1 cellular context compared by ENCODE assay signal in the genomic region with DNA sequence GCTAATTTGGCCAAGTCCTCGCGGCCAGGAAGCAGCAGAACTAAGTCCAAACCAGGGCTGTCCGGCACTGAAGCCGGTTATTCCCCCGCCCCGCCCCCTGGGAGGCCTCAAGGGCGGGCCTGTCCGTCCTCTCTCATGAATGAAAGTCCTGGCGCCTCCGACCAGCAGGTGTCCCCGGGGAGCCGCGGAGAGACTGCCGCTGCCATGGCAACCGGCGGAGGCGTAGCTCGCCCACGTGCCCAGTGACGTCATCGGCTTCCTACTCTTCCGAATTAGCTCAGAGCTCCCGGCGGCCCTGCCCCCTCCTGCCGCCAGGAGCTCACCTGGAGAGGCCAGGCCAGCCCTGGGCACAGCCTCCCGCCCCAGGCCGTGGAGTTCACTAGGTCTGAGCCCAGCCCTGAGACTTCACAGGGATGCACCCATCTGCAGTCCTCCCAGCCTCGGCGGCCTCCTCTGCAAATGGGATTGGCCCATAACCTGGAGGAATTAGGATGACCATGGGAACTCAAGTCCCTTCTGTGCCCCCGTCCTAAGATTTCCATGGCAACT.
TF ChIP-seq lines count a peak whose summit lies in the region.

No MANE protein-coding gene starts in this region.

TF ChIP-seq in HepG2, 621 proteins besides CTCF, POLR2A, EP300 and RAD21 (continued from another document and continues in another):
- peak; percentile 76 for TF ChIP-seq GATAD2A (CRISPR knock-in tag; IDR thresholded peaks at IDR 0.05)
- no peak for TF ChIP-seq ZNF660 (CRISPR knock-in tag; IDR thresholded peaks at IDR 0.05; ENCODE audit: borderline replicate concordance, low read depth)
- TF ChIP-seq SMC3 (IDR thresholded peaks at IDR 0.05; ENCODE audit: low read length): peak; percentile 30; the same call in 1 of the 2 replicates
- TF ChIP-seq, protein P1, sequence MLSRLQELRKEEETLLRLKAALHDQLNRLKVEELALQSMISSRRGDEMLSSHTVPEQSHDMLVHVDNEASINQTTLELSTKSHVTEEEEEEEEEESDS (CRISPR knock-in tag; IDR thresholded peaks at IDR 0.05; ENCODE audit: borderline replicate concordance): no peak
- TF ChIP-seq, protein P2, sequence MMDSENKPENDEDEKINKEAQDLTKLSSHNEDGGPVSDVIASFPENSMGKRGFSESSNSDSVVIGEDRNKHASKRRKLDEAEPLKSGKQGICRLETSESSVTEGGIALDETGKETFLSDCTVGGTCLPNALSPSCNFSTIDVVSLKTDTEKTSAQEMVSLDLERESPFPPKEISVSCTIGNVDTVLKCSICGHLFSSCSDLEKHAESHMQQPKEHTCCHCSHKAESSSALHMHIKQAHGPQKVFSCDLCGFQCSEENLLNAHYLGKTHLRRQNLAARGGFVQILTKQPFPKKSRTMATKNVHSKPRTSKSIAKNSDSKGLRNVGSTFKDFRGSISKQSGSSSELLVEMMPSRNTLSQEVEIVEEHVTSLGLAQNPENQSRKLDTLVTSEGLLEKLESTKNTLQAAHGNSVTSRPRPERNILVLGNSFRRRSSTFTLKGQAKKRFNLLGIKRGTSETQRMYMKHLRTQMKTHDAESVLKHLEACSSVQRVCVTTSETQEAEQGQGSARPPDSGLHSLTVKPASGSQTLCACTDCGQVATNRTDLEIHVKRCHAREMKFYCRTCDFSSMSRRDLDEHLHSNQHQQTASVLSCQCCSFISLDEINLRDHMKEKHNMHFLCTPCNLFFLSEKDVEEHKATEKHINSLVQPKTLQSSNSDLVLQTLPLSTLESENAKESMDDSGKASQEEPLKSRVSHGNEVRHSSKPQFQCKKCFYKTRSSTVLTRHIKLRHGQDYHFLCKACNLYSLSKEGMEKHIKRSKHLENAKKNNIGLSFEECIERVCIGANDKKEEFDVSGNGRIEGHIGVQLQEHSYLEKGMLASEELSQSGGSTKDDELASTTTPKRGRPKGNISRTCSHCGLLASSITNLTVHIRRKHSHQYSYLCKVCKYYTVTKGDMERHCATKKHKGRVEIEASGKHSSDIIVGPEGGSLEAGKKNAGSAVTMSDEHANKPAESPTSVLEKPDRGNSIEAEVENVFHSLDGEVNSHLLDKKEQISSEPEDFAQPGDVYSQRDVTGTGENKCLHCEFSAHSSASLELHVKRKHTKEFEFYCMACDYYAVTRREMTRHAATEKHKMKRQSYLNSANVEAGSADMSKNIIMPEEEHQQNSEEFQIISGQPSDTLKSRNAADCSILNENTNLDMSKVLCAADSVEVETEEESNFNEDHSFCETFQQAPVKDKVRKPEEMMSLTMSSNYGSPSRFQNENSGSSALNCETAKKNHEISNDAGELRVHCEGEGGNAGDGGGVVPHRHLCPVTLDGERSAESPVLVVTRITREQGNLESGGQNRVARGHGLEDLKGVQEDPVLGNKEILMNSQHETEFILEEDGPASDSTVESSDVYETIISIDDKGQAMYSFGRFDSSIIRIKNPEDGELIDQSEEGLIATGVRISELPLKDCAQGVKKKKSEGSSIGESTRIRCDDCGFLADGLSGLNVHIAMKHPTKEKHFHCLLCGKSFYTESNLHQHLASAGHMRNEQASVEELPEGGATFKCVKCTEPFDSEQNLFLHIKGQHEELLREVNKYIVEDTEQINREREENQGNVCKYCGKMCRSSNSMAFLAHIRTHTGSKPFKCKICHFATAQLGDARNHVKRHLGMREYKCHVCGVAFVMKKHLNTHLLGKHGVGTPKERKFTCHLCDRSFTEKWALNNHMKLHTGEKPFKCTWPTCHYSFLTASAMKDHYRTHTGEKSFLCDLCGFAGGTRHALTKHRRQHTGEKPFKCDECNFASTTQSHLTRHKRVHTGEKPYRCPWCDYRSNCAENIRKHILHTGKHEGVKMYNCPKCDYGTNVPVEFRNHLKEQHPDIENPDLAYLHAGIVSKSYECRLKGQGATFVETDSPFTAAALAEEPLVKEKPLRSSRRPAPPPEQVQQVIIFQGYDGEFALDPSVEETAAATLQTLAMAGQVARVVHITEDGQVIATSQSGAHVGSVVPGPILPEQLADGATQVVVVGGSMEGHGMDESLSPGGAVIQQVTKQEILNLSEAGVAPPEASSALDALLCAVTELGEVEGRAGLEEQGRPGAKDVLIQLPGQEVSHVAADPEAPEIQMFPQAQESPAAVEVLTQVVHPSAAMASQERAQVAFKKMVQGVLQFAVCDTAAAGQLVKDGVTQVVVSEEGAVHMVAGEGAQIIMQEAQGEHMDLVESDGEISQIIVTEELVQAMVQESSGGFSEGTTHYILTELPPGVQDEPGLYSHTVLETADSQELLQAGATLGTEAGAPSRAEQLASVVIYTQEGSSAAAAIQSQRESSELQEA (CRISPR knock-in tag; IDR thresholded peaks at IDR 0.05; ENCODE audit: not compliant biosample characterization): no peak
- no peak for TF ChIP-seq ZNF33B (CRISPR knock-in tag; IDR thresholded peaks at IDR 0.05)
- no peak for TF ChIP-seq ZNF766 (CRISPR knock-in tag; IDR thresholded peaks at IDR 0.05; ENCODE audit: borderline replicate concordance)
- TF ChIP-seq, protein P3, sequence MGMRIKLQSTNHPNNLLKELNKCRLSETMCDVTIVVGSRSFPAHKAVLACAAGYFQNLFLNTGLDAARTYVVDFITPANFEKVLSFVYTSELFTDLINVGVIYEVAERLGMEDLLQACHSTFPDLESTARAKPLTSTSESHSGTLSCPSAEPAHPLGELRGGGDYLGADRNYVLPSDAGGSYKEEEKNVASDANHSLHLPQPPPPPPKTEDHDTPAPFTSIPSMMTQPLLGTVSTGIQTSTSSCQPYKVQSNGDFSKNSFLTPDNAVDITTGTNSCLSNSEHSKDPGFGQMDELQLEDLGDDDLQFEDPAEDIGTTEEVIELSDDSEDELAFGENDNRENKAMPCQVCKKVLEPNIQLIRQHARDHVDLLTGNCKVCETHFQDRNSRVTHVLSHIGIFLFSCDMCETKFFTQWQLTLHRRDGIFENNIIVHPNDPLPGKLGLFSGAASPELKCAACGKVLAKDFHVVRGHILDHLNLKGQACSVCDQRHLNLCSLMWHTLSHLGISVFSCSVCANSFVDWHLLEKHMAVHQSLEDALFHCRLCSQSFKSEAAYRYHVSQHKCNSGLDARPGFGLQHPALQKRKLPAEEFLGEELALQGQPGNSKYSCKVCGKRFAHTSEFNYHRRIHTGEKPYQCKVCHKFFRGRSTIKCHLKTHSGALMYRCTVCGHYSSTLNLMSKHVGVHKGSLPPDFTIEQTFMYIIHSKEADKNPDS (CRISPR knock-in tag; IDR thresholded peaks at IDR 0.05): 0 out of 2 replicates have a peak, but pooled peaks have one; percentile 60
- TF ChIP-seq SMARCC2 (IDR thresholded peaks at IDR 0.05): no peak
- TF ChIP-seq LCORL (IDR thresholded peaks at IDR 0.05): no peak
- peak; percentile 98 for TF ChIP-seq LCORL (CRISPR knock-in tag; IDR thresholded peaks at IDR 0.05)
- TF ChIP-seq FIP1L1 (IDR thresholded peaks at IDR 0.05; ENCODE audit: borderline replicate concordance, insufficient read depth, low read depth, low read length): no peak
- TF ChIP-seq SPEN (CRISPR knock-in tag; IDR thresholded peaks at IDR 0.05; ENCODE audit: low read depth): peak; percentile 52
- TF ChIP-seq, protein P4, sequence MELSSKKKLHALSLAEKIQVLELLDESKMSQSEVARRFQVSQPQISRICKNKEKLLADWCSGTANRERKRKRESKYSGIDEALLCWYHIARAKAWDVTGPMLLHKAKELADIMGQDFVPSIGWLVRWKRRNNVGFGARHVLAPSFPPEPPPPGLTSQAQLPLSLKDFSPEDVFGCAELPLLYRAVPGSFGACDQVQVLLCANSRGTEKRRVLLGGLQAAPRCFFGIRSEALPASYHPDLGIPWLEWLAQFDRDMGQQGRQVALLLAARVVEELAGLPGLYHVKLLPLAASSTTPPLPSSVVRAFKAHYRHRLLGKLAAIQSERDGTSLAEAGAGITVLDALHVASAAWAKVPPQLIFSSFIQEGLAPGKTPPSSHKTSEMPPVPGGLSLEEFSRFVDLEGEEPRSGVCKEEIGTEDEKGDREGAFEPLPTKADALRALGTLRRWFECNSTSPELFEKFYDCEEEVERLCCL (CRISPR knock-in tag; IDR thresholded peaks at IDR 0.05; ENCODE audit: borderline replicate concordance): no peak
- peak; percentile 97 for TF ChIP-seq XRCC5 (optimal IDR thresholded peaks at IDR 0.05; ENCODE audit: low read length)
- TF ChIP-seq, protein P5, sequence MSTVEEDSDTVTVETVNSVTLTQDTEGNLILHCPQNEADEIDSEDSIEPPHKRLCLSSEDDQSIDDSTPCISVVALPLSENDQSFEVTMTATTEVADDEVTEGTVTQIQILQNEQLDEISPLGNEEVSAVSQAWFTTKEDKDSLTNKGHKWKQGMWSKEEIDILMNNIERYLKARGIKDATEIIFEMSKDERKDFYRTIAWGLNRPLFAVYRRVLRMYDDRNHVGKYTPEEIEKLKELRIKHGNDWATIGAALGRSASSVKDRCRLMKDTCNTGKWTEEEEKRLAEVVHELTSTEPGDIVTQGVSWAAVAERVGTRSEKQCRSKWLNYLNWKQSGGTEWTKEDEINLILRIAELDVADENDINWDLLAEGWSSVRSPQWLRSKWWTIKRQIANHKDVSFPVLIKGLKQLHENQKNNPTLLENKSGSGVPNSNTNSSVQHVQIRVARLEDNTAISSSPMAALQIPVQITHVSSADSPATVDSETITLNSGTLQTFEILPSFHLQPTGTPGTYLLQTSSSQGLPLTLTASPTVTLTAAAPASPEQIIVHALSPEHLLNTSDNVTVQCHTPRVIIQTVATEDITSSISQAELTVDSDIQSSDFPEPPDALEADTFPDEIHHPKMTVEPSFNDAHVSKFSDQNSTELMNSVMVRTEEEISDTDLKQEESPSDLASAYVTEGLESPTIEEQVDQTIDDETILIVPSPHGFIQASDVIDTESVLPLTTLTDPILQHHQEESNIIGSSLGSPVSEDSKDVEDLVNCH (CRISPR knock-in tag; IDR thresholded peaks at IDR 0.05): no peak
- TF ChIP-seq NR2F2 (IDR thresholded peaks at IDR 0.05; ENCODE audit: borderline replicate concordance, low read depth): peak; percentile 9; the same call in 1 of the 2 replicates
- TF ChIP-seq MYNN (CRISPR knock-in tag; IDR thresholded peaks at IDR 0.05; ENCODE audit: low read depth): no peak
- TF ChIP-seq ZNF567 (CRISPR knock-in tag; IDR thresholded peaks at IDR 0.05; ENCODE audit: borderline replicate concordance): peak; percentile 97
- no peak for TF ChIP-seq PHB2 (IDR thresholded peaks at IDR 0.05; ENCODE audit: partially characterized antibody)
- TF ChIP-seq, protein P6, sequence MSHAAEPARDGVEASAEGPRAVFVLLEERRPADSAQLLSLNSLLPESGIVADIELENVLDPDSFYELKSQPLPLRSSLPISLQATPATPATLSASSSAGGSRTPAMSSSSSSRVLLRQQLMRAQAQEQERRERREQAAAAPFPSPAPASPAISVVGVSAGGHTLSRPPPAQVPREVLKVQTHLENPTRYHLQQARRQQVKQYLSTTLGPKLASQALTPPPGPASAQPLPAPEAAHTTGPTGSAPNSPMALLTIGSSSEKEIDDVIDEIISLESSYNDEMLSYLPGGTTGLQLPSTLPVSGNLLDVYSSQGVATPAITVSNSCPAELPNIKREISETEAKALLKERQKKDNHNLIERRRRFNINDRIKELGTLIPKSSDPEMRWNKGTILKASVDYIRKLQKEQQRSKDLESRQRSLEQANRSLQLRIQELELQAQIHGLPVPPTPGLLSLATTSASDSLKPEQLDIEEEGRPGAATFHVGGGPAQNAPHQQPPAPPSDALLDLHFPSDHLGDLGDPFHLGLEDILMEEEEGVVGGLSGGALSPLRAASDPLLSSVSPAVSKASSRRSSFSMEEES (CRISPR knock-in tag; IDR thresholded peaks at IDR 0.05): peak; percentile 88
- 0 out of 2 replicates have a peak, but pooled peaks have one; percentile 3 for TF ChIP-seq GLI4 (CRISPR knock-in tag; IDR thresholded peaks at IDR 0.05; ENCODE audit: borderline replicate concordance)
- peak; percentile 99 for TF ChIP-seq U2AF2 (IDR thresholded peaks at IDR 0.05; ENCODE audit: low read depth, low read length)
- peak; percentile 78; the same call in 1 of the 2 replicates for TF ChIP-seq ZFP90 (CRISPR knock-in tag; IDR thresholded peaks at IDR 0.05; ENCODE audit: borderline replicate concordance)
- TF ChIP-seq, protein P7, sequence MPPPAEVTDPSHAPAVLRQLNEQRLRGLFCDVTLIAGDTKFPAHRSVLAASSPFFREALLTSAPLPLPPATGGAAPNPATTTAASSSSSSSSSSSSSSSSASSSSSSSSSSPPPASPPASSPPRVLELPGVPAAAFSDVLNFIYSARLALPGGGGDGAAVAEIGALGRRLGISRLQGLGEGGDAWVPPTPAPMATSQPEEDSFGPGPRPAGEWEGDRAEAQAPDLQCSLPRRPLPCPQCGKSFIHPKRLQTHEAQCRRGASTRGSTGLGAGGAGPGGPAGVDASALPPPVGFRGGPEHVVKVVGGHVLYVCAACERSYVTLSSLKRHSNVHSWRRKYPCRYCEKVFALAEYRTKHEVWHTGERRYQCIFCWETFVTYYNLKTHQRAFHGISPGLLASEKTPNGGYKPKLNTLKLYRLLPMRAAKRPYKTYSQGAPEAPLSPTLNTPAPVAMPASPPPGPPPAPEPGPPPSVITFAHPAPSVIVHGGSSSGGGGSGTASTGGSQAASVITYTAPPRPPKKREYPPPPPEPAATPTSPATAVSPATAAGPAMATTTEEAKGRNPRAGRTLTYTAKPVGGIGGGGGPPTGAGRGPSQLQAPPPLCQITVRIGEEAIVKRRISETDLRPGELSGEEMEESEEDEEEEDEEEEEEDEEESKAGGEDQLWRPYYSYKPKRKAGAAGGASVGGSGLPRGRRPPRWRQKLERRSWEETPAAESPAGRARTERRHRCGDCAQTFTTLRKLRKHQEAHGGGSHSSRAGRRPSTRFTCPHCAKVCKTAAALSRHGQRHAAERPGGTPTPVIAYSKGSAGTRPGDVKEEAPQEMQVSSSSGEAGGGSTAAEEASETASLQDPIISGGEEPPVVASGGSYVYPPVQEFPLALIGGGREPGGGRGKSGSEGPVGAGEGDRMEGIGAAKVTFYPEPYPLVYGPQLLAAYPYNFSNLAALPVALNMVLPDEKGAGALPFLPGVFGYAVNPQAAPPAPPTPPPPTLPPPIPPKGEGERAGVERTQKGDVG (CRISPR knock-in tag; IDR thresholded peaks at IDR 0.05; ENCODE audit: borderline replicate concordance): no peak
- peak; percentile 73 for TF ChIP-seq KLF11 (CRISPR knock-in tag; IDR thresholded peaks at IDR 0.05)
- no peak for TF ChIP-seq SAFB2 (CRISPR knock-in tag; IDR thresholded peaks at IDR 0.05; ENCODE audit: borderline replicate concordance, low read depth)
- 0 out of 2 replicates have a peak, but pooled peaks have one; percentile 22 for TF ChIP-seq ZC3H13 (CRISPR knock-in tag; IDR thresholded peaks at IDR 0.05)
- TF ChIP-seq, protein P8, sequence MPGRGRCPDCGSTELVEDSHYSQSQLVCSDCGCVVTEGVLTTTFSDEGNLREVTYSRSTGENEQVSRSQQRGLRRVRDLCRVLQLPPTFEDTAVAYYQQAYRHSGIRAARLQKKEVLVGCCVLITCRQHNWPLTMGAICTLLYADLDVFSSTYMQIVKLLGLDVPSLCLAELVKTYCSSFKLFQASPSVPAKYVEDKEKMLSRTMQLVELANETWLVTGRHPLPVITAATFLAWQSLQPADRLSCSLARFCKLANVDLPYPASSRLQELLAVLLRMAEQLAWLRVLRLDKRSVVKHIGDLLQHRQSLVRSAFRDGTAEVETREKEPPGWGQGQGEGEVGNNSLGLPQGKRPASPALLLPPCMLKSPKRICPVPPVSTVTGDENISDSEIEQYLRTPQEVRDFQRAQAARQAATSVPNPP (CRISPR knock-in tag; IDR thresholded peaks at IDR 0.05): no peak
- no peak; the same call in none of the 2 replicates for TF ChIP-seq PHF8 (CRISPR knock-in tag; IDR thresholded peaks at IDR 0.05)
- TF ChIP-seq TAF15 (IDR thresholded peaks at IDR 0.05; ENCODE audit: low read depth, low read length, poor library complexity, severe bottlenecking): no peak
- peak; percentile 77; the same call in 1 of the 2 replicates for TF ChIP-seq TGIF2 (CRISPR knock-in tag; IDR thresholded peaks at IDR 0.05)
- peak; percentile 78; the same call in 1 of the 2 replicates for TF ChIP-seq MED1 (CRISPR knock-in tag; IDR thresholded peaks at IDR 0.05)
- TF ChIP-seq ZMAT3 (CRISPR knock-in tag; conservative IDR thresholded peaks at IDR 0.05): peak; percentile 86
- TF ChIP-seq ZNF556 (CRISPR knock-in tag; IDR thresholded peaks at IDR 0.05; ENCODE audit: borderline replicate concordance): peak; percentile 75; the same call in 1 of the 2 replicates
- TF ChIP-seq ZFP41 (CRISPR knock-in tag; IDR thresholded peaks at IDR 0.05; ENCODE audit: borderline replicate concordance): no peak; the same call in 1 of the 2 replicates
- no peak for TF ChIP-seq ZSCAN30 (CRISPR knock-in tag; IDR thresholded peaks at IDR 0.05)
